ENCODE assay signal across 29 cellular contexts in genomic region chr6:53469163-53469562, GRCh38.
"Had no signal": no experiment of that assay in that cellular context is flagged by ENCODE, and none has a peak within 500 bp of the region (broad histone marks: within the 10 kb centered on the region; RNA-seq: fewer than 3 reads in every experiment).

No MANE protein-coding gene starts in this region.

- H3K27me3 Mint-ChIP-seq: activated naive CD4-positive, alpha-beta T cell treated with anti-CD3 and anti-CD28 coated beads, Interleukin-2, amount 50 U/mL, for 24 hours; central memory CD8-positive, alpha-beta T cell; dendritic cell treated with granulocyte-macrophage colony-stimulating factor and Interleukin-4, amounts not matched to agents 40 ng/mL and 50 ng/mL, for 4 days had no signal

- H3K27ac ChIP-seq: brain microvascular endothelial cell, coronary artery, dorsolateral prefrontal cortex had no signal

- H3K4me1 Mint-ChIP-seq: activated CD4-positive, alpha-beta memory T cell treated with anti-CD3 and anti-CD28 coated beads, Interleukin-2, amount 10 ng/mL, durations not matched to agents 7 days and 5 days; activated CD4-positive, alpha-beta T cell treated with anti-CD3 and anti-CD28 coated beads, Interleukin-2, amount 10 ng/mL, durations not matched to agents 7 days and 5 days; central memory CD8-positive, alpha-beta T cell; WTC11 had no signal

- H3K9me3 Mint-ChIP-seq: activated CD4-positive, alpha-beta memory T cell treated with anti-CD3 and anti-CD28 coated beads, Interleukin-2, amount 10 ng/mL, durations not matched to agents 7 days and 5 days; activated CD4-positive, alpha-beta T cell treated with anti-CD3 and anti-CD28 coated beads, Interleukin-2, amount 10 ng/mL, durations not matched to agents 7 days and 5 days; activated naive CD4-positive, alpha-beta T cell treated with anti-CD3 and anti-CD28 coated beads for 36 hours; activated naive CD4-positive, alpha-beta T cell treated with anti-CD3 and anti-CD28 coated beads, Interleukin-2, amount 50 U/mL, for 24 hours; activated naive CD8-positive, alpha-beta T cell treated with anti-CD3 and anti-CD28 coated beads for 36 hours; activated naive CD8-positive, alpha-beta T cell treated with anti-CD3 and anti-CD28 coated beads, Interleukin-2, amount 50 U/mL, for 24 hours; activated T-helper 1 cell treated with anti-CD3 and anti-CD28 coated beads, Interleukin-12 subunit alpha, Interleukin-12 subunit beta, Interleukin-2, Interleukin-4 antibody, amounts not matched to agents 30 ng/mL and 10 ng/mL and 1 ng/mL, durations not matched to agents 14 hours and 24 hours and 36 hours; activated T-helper 2 cell treated with anti-CD3 and anti-CD28 coated beads, Interferon-gamma antibody, Interleukin-2, Interleukin-4, amounts not matched to agents 10 μg/mL and 5 μg/mL and 100 μg/mL, durations not matched to agents 14 hours and 24 hours and 36 hours; central memory CD8-positive, alpha-beta T cell; dendritic cell treated with granulocyte-macrophage colony-stimulating factor and Interleukin-4, amounts not matched to agents 40 ng/mL and 50 ng/mL, for 4 days; endodermal cell; WTC11 had no signal

- H3K36me3 ChIP-seq: brain microvascular endothelial cell had no signal

- H3K4me3 ChIP-seq: coronary artery, dorsolateral prefrontal cortex had no signal

- H3K36me3 Mint-ChIP-seq: activated naive CD4-positive, alpha-beta T cell treated with anti-CD3 and anti-CD28 coated beads, Interleukin-2, amount 50 U/mL, for 24 hours; activated naive CD8-positive, alpha-beta T cell treated with anti-CD3 and anti-CD28 coated beads for 36 hours; WTC11 had no signal

- H3K27ac Mint-ChIP-seq: activated CD4-positive, alpha-beta memory T cell treated with anti-CD3 and anti-CD28 coated beads, Interleukin-2, amount 10 ng/mL, durations not matched to agents 7 days and 5 days; activated CD4-positive, alpha-beta T cell treated with anti-CD3 and anti-CD28 coated beads, Interleukin-2, amount 10 ng/mL, durations not matched to agents 7 days and 5 days; activated naive CD4-positive, alpha-beta T cell treated with anti-CD3 and anti-CD28 coated beads for 36 hours; activated naive CD4-positive, alpha-beta T cell treated with anti-CD3 and anti-CD28 coated beads, Interleukin-2, amount 50 U/mL, for 24 hours; activated naive CD8-positive, alpha-beta T cell treated with anti-CD3 and anti-CD28 coated beads for 36 hours; activated naive CD8-positive, alpha-beta T cell treated with anti-CD3 and anti-CD28 coated beads, Interleukin-2, amount 50 U/mL, for 24 hours; activated T-helper 1 cell treated with anti-CD3 and anti-CD28 coated beads, Interleukin-12 subunit alpha, Interleukin-12 subunit beta, Interleukin-2, Interleukin-4 antibody, amounts not matched to agents 30 ng/mL and 10 ng/mL and 1 ng/mL, durations not matched to agents 14 hours and 24 hours and 36 hours; activated T-helper 2 cell treated with anti-CD3 and anti-CD28 coated beads, Interferon-gamma antibody, Interleukin-2, Interleukin-4, amounts not matched to agents 10 μg/mL and 5 μg/mL and 100 μg/mL, durations not matched to agents 14 hours and 24 hours and 36 hours; dendritic cell treated with granulocyte-macrophage colony-stimulating factor and Interleukin-4, amounts not matched to agents 40 ng/mL and 50 ng/mL, for 4 days; endodermal cell; WTC11 had no signal

- ATAC-seq: activated naive CD8-positive, alpha-beta T cell treated with anti-CD3 and anti-CD28 coated beads, Interleukin-2, amount 50 U/mL, for 24 hours; esophagus mucosa; WTC11 had no signal

- H3K4me3 Mint-ChIP-seq: activated CD4-positive, alpha-beta memory T cell treated with anti-CD3 and anti-CD28 coated beads, Interleukin-2, amount 10 ng/mL, durations not matched to agents 7 days and 5 days; activated CD4-positive, alpha-beta T cell treated with anti-CD3 and anti-CD28 coated beads, Interleukin-2, amount 10 ng/mL, durations not matched to agents 7 days and 5 days; activated naive CD4-positive, alpha-beta T cell treated with anti-CD3 and anti-CD28 coated beads for 36 hours; activated naive CD4-positive, alpha-beta T cell treated with anti-CD3 and anti-CD28 coated beads, Interleukin-2, amount 50 U/mL, for 24 hours; activated naive CD8-positive, alpha-beta T cell treated with anti-CD3 and anti-CD28 coated beads for 36 hours; activated naive CD8-positive, alpha-beta T cell treated with anti-CD3 and anti-CD28 coated beads, Interleukin-2, amount 50 U/mL, for 24 hours; activated T-helper 1 cell treated with anti-CD3 and anti-CD28 coated beads, Interleukin-12 subunit alpha, Interleukin-12 subunit beta, Interleukin-2, Interleukin-4 antibody, amounts not matched to agents 30 ng/mL and 10 ng/mL and 1 ng/mL, durations not matched to agents 14 hours and 24 hours and 36 hours; central memory CD8-positive, alpha-beta T cell; dendritic cell treated with granulocyte-macrophage colony-stimulating factor and Interleukin-4, amounts not matched to agents 40 ng/mL and 50 ng/mL, for 4 days; endodermal cell; WTC11 had no signal

- DNase-seq: activated CD4-positive, alpha-beta memory T cell treated with anti-CD3 and anti-CD28 coated beads, Interleukin-2, amount 10 ng/mL, durations not matched to agents 7 days and 5 days; activated CD4-positive, alpha-beta T cell treated with anti-CD3 and anti-CD28 coated beads for 1 hour; activated CD4-positive, alpha-beta T cell treated with anti-CD3 and anti-CD28 coated beads for 4 hours; activated CD4-positive, alpha-beta T cell treated with anti-CD3 and anti-CD28 coated beads, Interleukin-2, amount 10 ng/mL, durations not matched to agents 7 days and 5 days; activated CD4-positive, alpha-beta T cell treated with anti-CD3 and anti-CD28 coated beads, Interleukin-2, amount 50 U/mL, for 4 hours; activated CD8-positive, alpha-beta memory T cell treated with anti-CD3 and anti-CD28 coated beads for 24 hours; activated CD8-positive, alpha-beta memory T cell treated with anti-CD3 and anti-CD28 coated beads, Interleukin-2, amount 50 U/mL, for 4 hours; activated effector memory CD4-positive, alpha-beta T cell treated with anti-CD3 and anti-CD28 coated beads, Interleukin-2, amount 50 U/mL, for 16 hours; activated naive CD4-positive, alpha-beta T cell treated with anti-CD3 and anti-CD28 coated beads for 36 hours; activated naive CD8-positive, alpha-beta T cell treated with anti-CD3 and anti-CD28 coated beads for 36 hours; activated naive CD8-positive, alpha-beta T cell treated with anti-CD3 and anti-CD28 coated beads, Interleukin-2, amount 50 U/mL, for 24 hours; activated T-cell treated with anti-CD3 and anti-CD28 coated beads, Interleukin-2, amount 50 U/mL, for 1 hour; activated T-cell treated with anti-CD3 and anti-CD28 coated beads, Interleukin-2, amount 50 U/mL, for 48 hours; amniotic stem cell; anterior cingulate cortex; brain microvascular endothelial cell; dorsolateral prefrontal cortex; effector memory CD4-positive, alpha-beta T cell; endodermal cell; foreskin fibroblast; head of caudate nucleus had no signal

- H3K27me3 ChIP-seq: brain microvascular endothelial cell, dorsolateral prefrontal cortex had no signal
